ENCODE assay signal across 9 cellular contexts in genomic region chr3:105837143-105837740, GRCh38. TPM values are rescaled to one million over a fixed set of nuclear protein-coding genes. Genes with fewer than 3 reads are reported as not detected.
DNase-seq lines count a peak whose midpoint lies in the region; ATAC-seq and TF ChIP-seq lines count a peak whose summit lies in the region.
"Had no signal": no experiment of that assay in that cellular context is flagged by ENCODE, and none has a peak within 500 bp of the region (broad histone marks: within the 10 kb centered on the region; RNA-seq: fewer than 3 reads in every experiment).

No MANE protein-coding gene starts in this region.

- peak overlapping the region; percentile 74 for H3K4me3 Mint-ChIP-seq in activated CD8-positive, alpha-beta memory T cell treated with anti-CD3 and anti-CD28 coated beads, Interleukin-2, amount 10 ng/mL, durations not matched to agents 7 days and 5 days
- no peak overlapping the region for H3K4me3 Mint-ChIP-seq in osteocyte (ENCODE audit: unreplicated experiment)

- H3K4me1 Mint-ChIP-seq in activated CD8-positive, alpha-beta memory T cell treated with anti-CD3 and anti-CD28 coated beads, Interleukin-2, amount 10 ng/mL, durations not matched to agents 7 days and 5 days, result peaks cover 65% of the 10 kb centered on the region
- H3K4me1 Mint-ChIP-seq in osteocyte (ENCODE audit: unreplicated experiment), result peaks cover 21% of the 10 kb centered on the region

- peaks cover 59% of the 10 kb centered on the region for H3K36me3 Mint-ChIP-seq in activated CD8-positive, alpha-beta memory T cell treated with anti-CD3 and anti-CD28 coated beads, Interleukin-2, amount 10 ng/mL, durations not matched to agents 7 days and 5 days
- H3K36me3 Mint-ChIP-seq in osteocyte (ENCODE audit: unreplicated experiment), result peaks cover 23% of the 10 kb centered on the region

- TF ChIP-seq CTCF in osteocyte (IDR thresholded peaks at IDR 0.05), result no peak
- TF ChIP-seq CTCF in tibial artery (IDR thresholded peaks at IDR 0.05), result no peak

- peak overlapping the region; percentile 83 for H3K27ac Mint-ChIP-seq in activated CD8-positive, alpha-beta memory T cell treated with anti-CD3 and anti-CD28 coated beads, Interleukin-2, amount 10 ng/mL, durations not matched to agents 7 days and 5 days
- H3K27ac Mint-ChIP-seq in osteocyte (ENCODE audit: unreplicated experiment), result peak overlapping the region; percentile 67

- H3K36me3 ChIP-seq in SJSA1 (no peaks in the 10 kb centered on the region), tibial artery (peaks cover 0 to 18% (median 0%) of the 10 kb centered on the region in 3 donors)

- ATAC-seq in activated CD8-positive, alpha-beta memory T cell treated with anti-CD3 and anti-CD28 coated beads, Interleukin-2, amount 10 ng/mL, durations not matched to agents 7 days and 5 days, result peak; percentile 32
- peak; percentile 82 for ATAC-seq in HG02870 (IDR thresholded peaks at IDR 0.05; ENCODE audit: unreplicated experiment)

- no peak overlapping the region for H3K4me3 ChIP-seq in SJSA1
- H3K4me3 ChIP-seq in tibial artery, result no peak overlapping the region
- H3K4me3 ChIP-seq: BLaER1 treated with 17β-estradiol and CSF1 and Interleukin-3, amounts not matched to agents 10 nM and 100 nM had no signal

- H3K9me3 Mint-ChIP-seq in activated CD8-positive, alpha-beta memory T cell treated with anti-CD3 and anti-CD28 coated beads, Interleukin-2, amount 10 ng/mL, durations not matched to agents 7 days and 5 days (ENCODE audit: low read depth), result no peaks in the 10 kb centered on the region
- H3K9me3 Mint-ChIP-seq in osteocyte (ENCODE audit: unreplicated experiment), result no peaks in the 10 kb centered on the region

- H3K27me3 Mint-ChIP-seq in activated CD8-positive, alpha-beta memory T cell treated with anti-CD3 and anti-CD28 coated beads, Interleukin-2, amount 10 ng/mL, durations not matched to agents 7 days and 5 days, result no peaks in the 10 kb centered on the region
- H3K27me3 Mint-ChIP-seq in osteocyte (ENCODE audit: unreplicated experiment), result no peaks in the 10 kb centered on the region

- no peak for DNase-seq in activated CD8-positive, alpha-beta memory T cell treated with anti-CD3 and anti-CD28 coated beads, Interleukin-2, amount 10 ng/mL, durations not matched to agents 7 days and 5 days
- DNase-seq in activated CD8-positive, alpha-beta memory T cell treated with anti-CD3 and anti-CD28 coated beads for 24 hours, result no peak
- DNase-seq in SJSA1 (ENCODE audit: low read depth in 1 of 2, low spot score in 2 of 2) (no peak), osteocyte (ENCODE audit: extremely low spot score, unreplicated experiment) (no peak), T1000 (lab: John Stamatoyannopoulos, UW) (no peak), tibial artery (no peak)
- DNase-seq in stimulated activated CD4-positive, alpha-beta T cell treated with anti-CD3 and anti-CD28 coated beads, Interleukin-12 subunit alpha, Interleukin-12 subunit beta, amount 100 ng/mL, for 4 hours, result no peak

- H3K9me3 ChIP-seq in SJSA1 (replicated peaks), result no peaks in the 10 kb centered on the region
- H3K9me3 ChIP-seq in tibial artery, result no peaks in the 10 kb centered on the region
- H3K9me3 ChIP-seq: BLaER1 treated with 17β-estradiol and CSF1 and Interleukin-3, amounts not matched to agents 10 nM and 100 nM had no signal

- intact Hi-C loops in tibial artery (cut with DNase I; ENCODE audit: low total_unique reads), result no loop called here

- H3K27me3 ChIP-seq in SJSA1 (replicated peaks), result no peaks in the 10 kb centered on the region
- H3K27me3 ChIP-seq in tibial artery, result no peaks in the 10 kb centered on the region
- H3K27me3 ChIP-seq: BLaER1 treated with 17β-estradiol and CSF1 and Interleukin-3, amounts not matched to agents 10 nM and 100 nM had no signal

- H3K27ac ChIP-seq in SJSA1, result 0 out of 2 replicates have a peak overlapping the region, but pooled peaks have one; percentile 46
- H3K27ac ChIP-seq in tibial artery, result peak overlapping the region in 1 of 2 donors; percentile 46
- H3K27ac ChIP-seq: BLaER1 treated with 17β-estradiol and CSF1 and Interleukin-3, amounts not matched to agents 10 nM and 100 nM had no signal

- CTCF ChIA-PET in activated CD8-positive, alpha-beta memory T cell treated with anti-CD3 and anti-CD28 coated beads, Interleukin-2, amount 10 ng/mL, durations not matched to agents 7 days and 5 days (lab: Charles Lee), result interaction anchor here (0.9 to 1.8 kb wide), 7 partner anchors 9 to 377 kb away, joined by 3 to 8 read pairs (median 5); no protein-coding TSS in a partner anchor

- H3K4me1 ChIP-seq in SJSA1 (replicated peaks) (peaks cover 28% of the 10 kb centered on the region), tibial artery (peaks cover 0 to 31% (median 5%) of the 10 kb centered on the region in 4 donors)

RNA-seq across cellular contexts. Expression of gene CBLB, which starts 31.6 kb away (rescaled TPM):
- 100 to 1,000 TPM; 125 to 158 TPM for total RNA-seq in activated CD8-positive, alpha-beta memory T cell treated with anti-CD3 and anti-CD28 coated beads, Interleukin-2, amount 10 ng/mL, durations not matched to agents 7 days and 5 days
- 2.7 and 5.0 TPM in 2 replicates for total RNA-seq in SJSA1 (2014; rRNA removed; shearing (Covaris generic))
- total RNA-seq in osteocyte, result 24.6 and 28.8 TPM in 2 replicates
